Comparison of ENCODE assay signal across 19 cellular contexts in the genomic region with DNA sequence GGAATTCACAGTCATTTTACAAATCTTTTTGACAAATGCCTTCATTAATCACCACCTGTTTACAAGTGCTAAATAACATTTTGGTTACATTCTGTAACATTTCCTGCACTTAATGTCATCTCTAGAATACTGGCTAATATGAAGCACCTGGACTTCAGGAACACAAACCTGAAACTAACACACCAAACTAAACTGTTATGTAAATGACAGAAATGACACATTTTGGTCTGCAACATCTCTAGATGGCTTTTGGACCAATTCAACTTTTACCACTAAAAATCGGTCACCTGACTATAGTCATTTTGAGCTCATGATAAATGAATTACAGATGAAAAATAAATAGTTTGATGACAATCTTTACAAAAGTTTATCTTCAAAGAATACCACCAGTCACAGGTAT.
DNase-seq lines count a peak whose midpoint lies in the region; ATAC-seq and FAIRE-seq lines count a peak whose summit lies in the region.
"Had no signal": no experiment of that assay in that cellular context is flagged by ENCODE, and none has a peak within 500 bp of the region (broad histone marks: within the 10 kb centered on the region; RNA-seq: fewer than 3 reads in every experiment).

No MANE protein-coding gene starts in this region.

- no peaks in the 10 kb centered on the region; the same call in none of the 2 replicates for H3K36me3 ChIP-seq in HAP-1 (replicated peaks)
- H3K36me3 ChIP-seq: Peyer's patch, uterus had no signal

- no peak overlapping the region for H3K4me3 ChIP-seq in HAP-1
- H3K4me3 ChIP-seq: gastroesophageal sphincter, Peyer's patch, sigmoid colon, uterus had no signal

- in situ Hi-C loops in HAP-1 (cut with MboI; ENCODE audit: low sequenced_read_pairs), result no loop called here

- no peaks in the 10 kb centered on the region; the same call in 1 of the 2 replicates for H3K4me1 ChIP-seq in HAP-1
- H3K4me1 ChIP-seq: Peyer's patch, uterus had no signal

- H3K27me3 ChIP-seq in HAP-1 (ENCODE audit: low read depth), result no peaks in the 10 kb centered on the region
- H3K27me3 ChIP-seq: gastroesophageal sphincter, Peyer's patch, sigmoid colon, uterus had no signal

- no peak for DNase-seq in islet precursor cell
- no peak for DNase-seq in HAP-1 (ENCODE audit: low spot score in 2 of 2)
- DNase-seq in NCI-H2227 (lab: John Stamatoyannopoulos, UW; ENCODE audit: unreplicated experiment), result no peak
- no peak for DNase-seq in HTR-8/SVneo (ENCODE audit: insufficient read length, low spot score)
- DNase-seq: activated CD4-positive, alpha-beta T cell treated with anti-CD3 and anti-CD28 coated beads for 1 hour; activated T-cell treated with anti-CD3 and anti-CD28 coated beads, Interleukin-2, amount 50 U/mL, for 1 hour; Kasumi-1; NCI-H1694 treated with DMSO at 0.1 percent for 48 hours; occipital lobe; Peyer's patch; sigmoid colon; stimulated activated naive B cell treated with anti-CD40 and anti-IgM and Interleukin-4, amounts not matched to agents 10 μg/mL and 1 μg/mL and 100 μg/mL, for 72 hours; T-cell; uterus had no signal

- no peak for FAIRE-seq in HTR-8/SVneo (lab: Jason Lieb, UNC)

- ATAC-seq in GM18858 (IDR thresholded peaks at IDR 0.05; ENCODE audit: unreplicated experiment) (peak; percentile 58), GM21381 (IDR thresholded peaks at IDR 0.05; ENCODE audit: unreplicated experiment) (peak; percentile 52), HG02852 (IDR thresholded peaks at IDR 0.05; ENCODE audit: unreplicated experiment) (peak; percentile 70), HG03457 (IDR thresholded peaks at IDR 0.05; ENCODE audit: unreplicated experiment) (peak; percentile 45)
- ATAC-seq: gastroesophageal sphincter; stimulated activated naive B cell treated with anti-CD40 and anti-IgM and Interleukin-4, amounts not matched to agents 10 μg/mL and 1 μg/mL and 100 μg/mL, for 72 hours; T-cell had no signal

- H3K9me3 ChIP-seq in HAP-1, result no peaks in the 10 kb centered on the region
- H3K9me3 ChIP-seq: gastroesophageal sphincter, Peyer's patch, sigmoid colon, uterus had no signal
